Comparison of ENCODE assay signal across 8 cellular contexts in genomic region chr2:53787911-53788289, GRCh38. TPM values are rescaled to one million over a fixed set of nuclear protein-coding genes. Genes with fewer than 3 reads are reported as not detected.
DNase-seq lines count a peak whose midpoint lies in the region; ATAC-seq and TF ChIP-seq lines count a peak whose summit lies in the region.

No MANE protein-coding gene starts in this region.

- H3K27ac ChIP-seq in Panc1 (ENCODE audit: low read length) = peak overlapping the region; percentile 94
- H3K27ac ChIP-seq in prostate gland = peak overlapping the region; percentile 88 to 89

- H3K27me3 ChIP-seq in Panc1 (ENCODE audit: control insufficient read depth, insufficient read depth, low read length) (no peaks in the 10 kb centered on the region), prostate gland (replicated peaks; ENCODE audit: insufficient read depth) (no peaks in the 10 kb centered on the region)

- H3K9me3 ChIP-seq in Panc1 (ENCODE audit: control insufficient read depth, insufficient read depth, low read depth, low read length) = no peaks in the 10 kb centered on the region
- H3K9me3 ChIP-seq in prostate gland = no peaks in the 10 kb centered on the region

- H3K36me3 ChIP-seq in Panc1 (ENCODE audit: control insufficient read depth, insufficient read depth, low read length) = peaks cover 4% of the 10 kb centered on the region; the same call in 1 of the 2 replicates
- no peaks in the 10 kb centered on the region for H3K36me3 ChIP-seq in prostate gland

- DNase-seq in GM03348 (ENCODE audit: low spot score) (peak; percentile 15), Panc1 (ENCODE audit: low read depth, low spot score) (no peak), erythroblast (lab: John Stamatoyannopoulos, UW) (peak; percentile 40 to 54), prostate gland (ENCODE audit: low spot score) (no peak), foreskin melanocyte (no peak), NCI-H82 treated with DMSO at 0.1 percent for 48 hours (lab: John Stamatoyannopoulos, UW; ENCODE audit: unreplicated experiment) (no peak)

- intact Hi-C loops in Panc1 (cut with micrococcal nuclease; ENCODE audit: unreplicated experiment) (no loop called here), prostate gland (cut with DNase I) (no loop called here)

- 6% methylated on average over 7 of the region's 7 CpGs for WGBS in prostate gland

- BruUV-seq in Panc1 (replicated peaks; lab: Mats Ljungman, UMichigan) = TSS peak; percentile 87

- POLR2A ChIA-PET in Panc1 (lab: Charles Lee) = no interaction called here

- H3K4me1 ChIP-seq in Panc1 (ENCODE audit: control insufficient read depth, insufficient read depth, low read length) (peaks cover 21% of the 10 kb centered on the region), prostate gland (replicated peaks) (peaks cover 5% of the 10 kb centered on the region)

- in situ Hi-C loops in Panc1 (cut with HindIII; ENCODE audit: low pct_unique_long_range_greater_than_20kb, low sequenced_read_pairs) = no loop called here

- TF ChIP-seq CTCF in Panc1 (IDR thresholded peaks at IDR 0.05) (no peak), prostate gland (IDR thresholded peaks at IDR 0.05) (no peak)

- CTCF ChIA-PET in Panc1 (lab: Charles Lee) = no interaction called here

- TF ChIP-seq POLR2A in erythroblast (IDR thresholded peaks at IDR 0.05; ENCODE audit: low read length) (no peak), prostate gland (IDR thresholded peaks at IDR 0.05) (no peak)

- ATAC-seq in Panc1 (no peak), GM18870 (IDR thresholded peaks at IDR 0.05; ENCODE audit: unreplicated experiment) (no peak), HG02852 (IDR thresholded peaks at IDR 0.05; ENCODE audit: unreplicated experiment) (no peak)

- H3K4me3 ChIP-seq in Panc1 (ENCODE audit: low read depth in 2 of 2, low read length in 2 of 2) (peak overlapping the region; percentile 96 to 97), prostate gland (peak overlapping the region; percentile 75 to 84)

RNA-seq across cellular contexts. Expression of gene ERLEC1, which starts 1.1 kb away (rescaled TPM):
- total RNA-seq in Panc1 (2021; ENCODE audit: unreplicated experiment) (43.9 TPM), prostate gland (10 to 100 TPM; 70.3 to 73.2 TPM)
- 27.7 TPM for polyA plus RNA-seq in Panc1 (2012; ENCODE audit: insufficient read length)

RNA-seq across cellular contexts. Expression of gene ASB3, which starts 1.1 kb away (rescaled TPM):
- total RNA-seq in Panc1 (2021; ENCODE audit: unreplicated experiment) (12.9 TPM), prostate gland (10 to 100 TPM; 14.3 to 23.6 TPM)
- 8.2 TPM for polyA plus RNA-seq in Panc1 (2012; ENCODE audit: insufficient read length)

RNA-seq across cellular contexts. Expression of gene CHAC2, which starts 20.3 kb away (rescaled TPM):
- total RNA-seq in Panc1 (2021; ENCODE audit: unreplicated experiment) = 7.6 TPM
- 2.6 TPM for polyA plus RNA-seq in Panc1 (2012; ENCODE audit: insufficient read length)
- total RNA-seq in prostate gland = 1 to 10 TPM; 1.4 to 3.0 TPM

Comparison
In these comparisons a context has a peak if more than half of its experiments do, and no peak if none do; other contexts are left out.
1. DNase-seq: peak in GM03348 (single experiment) and erythroblast (2 of 2); none in Panc1 (single experiment), prostate gland (single experiment), foreskin melanocyte (single experiment) and NCI-H82 treated with DMSO at 0.1 percent for 48 hours (single experiment).